In the genomic region with DNA sequence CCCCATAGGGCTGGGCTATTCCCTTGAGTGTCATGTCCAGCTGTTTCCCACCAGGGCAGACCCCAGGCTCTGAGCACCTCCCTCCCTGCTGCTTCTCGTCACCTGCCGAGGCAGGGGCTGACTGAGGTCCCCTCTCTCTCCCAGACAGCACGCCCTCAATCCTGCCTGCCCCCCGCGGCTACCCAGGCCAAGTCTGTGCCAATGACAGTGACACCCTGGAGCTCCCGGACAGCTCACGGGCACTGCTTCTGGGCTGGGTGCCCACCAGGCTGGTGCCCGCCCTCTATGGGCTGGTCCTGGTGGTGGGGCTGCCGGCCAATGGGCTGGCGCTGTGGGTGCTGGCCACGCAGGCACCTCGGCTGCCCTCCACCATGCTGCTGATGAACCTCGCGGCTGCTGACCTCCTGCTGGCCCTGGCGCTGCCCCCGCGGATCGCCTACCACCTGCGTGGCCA, we compare ENCODE assay signal across 1 cellular context.
TF ChIP-seq lines count a peak whose summit lies in the region.

No MANE protein-coding gene starts in this region.

TF ChIP-seq in GM12878, 131 proteins besides CTCF, POLR2A, EP300 and RAD21 (continued from another document):
- TF ChIP-seq ZBTB4 (CRISPR knock-in tag; IDR thresholded peaks at IDR 0.05): no peak
- TF ChIP-seq IKZF2 (IDR thresholded peaks at IDR 0.05): no peak
- TF ChIP-seq, protein P1, sequence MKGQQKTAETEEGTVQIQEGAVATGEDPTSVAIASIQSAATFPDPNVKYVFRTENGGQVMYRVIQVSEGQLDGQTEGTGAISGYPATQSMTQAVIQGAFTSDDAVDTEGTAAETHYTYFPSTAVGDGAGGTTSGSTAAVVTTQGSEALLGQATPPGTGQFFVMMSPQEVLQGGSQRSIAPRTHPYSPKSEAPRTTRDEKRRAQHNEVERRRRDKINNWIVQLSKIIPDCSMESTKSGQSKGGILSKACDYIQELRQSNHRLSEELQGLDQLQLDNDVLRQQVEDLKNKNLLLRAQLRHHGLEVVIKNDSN (IDR thresholded peaks at IDR 0.05; ENCODE audit: borderline replicate concordance, extremely low read length, insufficient read depth, low read depth, low read length): no peak
- TF ChIP-seq MXI1 (IDR thresholded peaks at IDR 0.05; ENCODE audit: low read depth, low read length): no peak
- no peak for TF ChIP-seq CHD2 (IDR thresholded peaks at IDR 0.05; ENCODE audit: borderline replicate concordance, low read depth, low read length)
- TF ChIP-seq, protein P2, sequence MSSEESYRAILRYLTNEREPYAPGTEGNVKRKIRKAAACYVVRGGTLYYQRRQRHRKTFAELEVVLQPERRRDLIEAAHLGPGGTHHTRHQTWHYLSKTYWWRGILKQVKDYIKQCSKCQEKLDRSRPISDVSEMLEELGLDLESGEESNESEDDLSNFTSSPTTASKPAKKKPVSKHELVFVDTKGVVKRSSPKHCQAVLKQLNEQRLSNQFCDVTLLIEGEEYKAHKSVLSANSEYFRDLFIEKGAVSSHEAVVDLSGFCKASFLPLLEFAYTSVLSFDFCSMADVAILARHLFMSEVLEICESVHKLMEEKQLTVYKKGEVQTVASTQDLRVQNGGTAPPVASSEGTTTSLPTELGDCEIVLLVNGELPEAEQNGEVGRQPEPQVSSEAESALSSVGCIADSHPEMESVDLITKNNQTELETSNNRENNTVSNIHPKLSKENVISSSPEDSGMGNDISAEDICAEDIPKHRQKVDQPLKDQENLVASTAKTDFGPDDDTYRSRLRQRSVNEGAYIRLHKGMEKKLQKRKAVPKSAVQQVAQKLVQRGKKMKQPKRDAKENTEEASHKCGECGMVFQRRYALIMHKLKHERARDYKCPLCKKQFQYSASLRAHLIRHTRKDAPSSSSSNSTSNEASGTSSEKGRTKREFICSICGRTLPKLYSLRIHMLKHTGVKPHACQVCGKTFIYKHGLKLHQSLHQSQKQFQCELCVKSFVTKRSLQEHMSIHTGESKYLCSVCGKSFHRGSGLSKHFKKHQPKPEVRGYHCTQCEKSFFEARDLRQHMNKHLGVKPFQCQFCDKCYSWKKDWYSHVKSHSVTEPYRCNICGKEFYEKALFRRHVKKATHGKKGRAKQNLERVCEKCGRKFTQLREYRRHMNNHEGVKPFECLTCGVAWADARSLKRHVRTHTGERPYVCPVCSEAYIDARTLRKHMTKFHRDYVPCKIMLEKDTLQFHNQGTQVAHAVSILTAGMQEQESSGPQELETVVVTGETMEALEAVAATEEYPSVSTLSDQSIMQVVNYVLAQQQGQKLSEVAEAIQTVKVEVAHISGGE (CRISPR knock-in tag; IDR thresholded peaks at IDR 0.05): no peak
